Comparison of ENCODE assay signal across 8 cellular contexts in the genomic region with DNA sequence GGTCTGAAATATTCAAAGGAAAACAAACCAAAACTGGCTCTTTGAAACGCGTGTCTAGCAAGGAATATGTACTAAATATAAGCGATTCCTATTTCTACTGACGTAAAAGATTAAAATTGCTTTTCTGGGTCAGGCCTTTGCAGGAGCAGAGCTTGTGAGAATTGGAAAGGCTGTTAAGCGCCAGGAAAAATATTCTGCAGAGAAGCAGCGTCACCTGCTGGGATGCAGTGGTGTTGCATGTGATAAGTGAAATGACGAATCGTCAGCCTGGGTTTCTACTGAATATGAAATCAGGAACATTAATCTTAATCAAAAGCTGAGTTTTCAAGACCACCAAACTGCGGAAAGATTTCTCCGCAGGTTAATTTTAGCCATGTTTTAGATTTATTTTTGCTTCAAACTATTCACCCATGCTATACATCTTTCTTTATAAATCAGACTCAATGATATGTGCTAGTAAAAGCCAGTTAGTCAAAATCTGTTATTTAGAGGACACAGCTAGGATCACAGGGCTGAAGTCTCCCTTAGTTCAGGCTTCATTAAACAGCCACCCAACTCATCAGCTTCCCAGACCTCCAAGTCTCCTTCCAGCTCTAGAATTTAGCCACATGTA.
A peak's percentile ranks its signal among the peaks of the same experiment; 100 is the strongest.
DNase-seq lines count a peak whose midpoint lies in the region; ATAC-seq and TF ChIP-seq lines count a peak whose summit lies in the region.

No MANE protein-coding gene starts in this region.

- H3K27me3 ChIP-seq in suprapubic skin: no peaks in the 10 kb centered on the region

- ATAC-seq in HG02973 (IDR thresholded peaks at IDR 0.05; ENCODE audit: unreplicated experiment) (peak; percentile 69), naive B cell (ENCODE audit: low read depth in 2 of 2) (peak in 1 of 2 donors; percentile 28), GM21360 (IDR thresholded peaks at IDR 0.05; ENCODE audit: unreplicated experiment) (no peak)

- H3K36me3 ChIP-seq in suprapubic skin: no peaks in the 10 kb centered on the region

- peak; percentile 70 for DNase-seq in GM03348 (ENCODE audit: low spot score)
- peak; percentile 57 for DNase-seq in NCI-H69 (lab: John Stamatoyannopoulos, UW)
- DNase-seq in activated CD8-positive, alpha-beta memory T cell treated with anti-CD3 and anti-CD28 coated beads for 24 hours: peak; percentile 81
- peak; percentile 57 to 75 for DNase-seq in erythroblast (lab: John Stamatoyannopoulos, UW)
- peak; percentile 31 for DNase-seq in naive B cell
- peak; percentile 75 to 83 for DNase-seq in suprapubic skin (ENCODE audit: low spot score in 2 of 2)

- H3K4me3 ChIP-seq in suprapubic skin: no peak overlapping the region

- no peaks in the 10 kb centered on the region for H3K9me3 ChIP-seq in suprapubic skin

- H3K4me3 Mint-ChIP-seq in naive B cell: no peak overlapping the region

- TF ChIP-seq POLR2A in erythroblast (IDR thresholded peaks at IDR 0.05; ENCODE audit: low read length) (no peak), suprapubic skin (IDR thresholded peaks at IDR 0.05) (no peak)

- peak; percentile 64 to 87 for TF ChIP-seq CTCF in suprapubic skin (IDR thresholded peaks at IDR 0.05)

- 65% methylated on average over 10 of the region's 10 CpGs for WGBS in suprapubic skin

- no peaks in the 10 kb centered on the region for H3K4me1 Mint-ChIP-seq in naive B cell

- no peak overlapping the region for H3K27ac Mint-ChIP-seq in naive B cell

- peaks cover 0 to 3% (median 0%) of the 10 kb centered on the region in 7 donors for H3K9me3 Mint-ChIP-seq in naive B cell

- H3K36me3 Mint-ChIP-seq in naive B cell: no peaks in the 10 kb centered on the region

- H3K27ac ChIP-seq in suprapubic skin: no peak overlapping the region

- no peak for TF ChIP-seq EP300 in suprapubic skin (IDR thresholded peaks at IDR 0.05)

- peaks cover 13 to 28% (median 17%) of the 10 kb centered on the region in 3 donors for H3K27me3 Mint-ChIP-seq in naive B cell

- H3K4me1 ChIP-seq in suprapubic skin: peaks cover 12% of the 10 kb centered on the region

Comparison
In these comparisons a context has a peak if more than half of its experiments do, and no peak if none do; other contexts are left out.
1. DNase-seq: peak in every context shown above with its lines; median percentile 81 in activated CD8-positive, alpha-beta memory T cell treated with anti-CD3 and anti-CD28 coated beads for 24 hours; 79 in suprapubic skin; 70 in GM03348; 66 in erythroblast; 57 in NCI-H69; 31 in naive B cell.